Comparison of ENCODE assay signal across 14 cellular contexts in the genomic region with DNA sequence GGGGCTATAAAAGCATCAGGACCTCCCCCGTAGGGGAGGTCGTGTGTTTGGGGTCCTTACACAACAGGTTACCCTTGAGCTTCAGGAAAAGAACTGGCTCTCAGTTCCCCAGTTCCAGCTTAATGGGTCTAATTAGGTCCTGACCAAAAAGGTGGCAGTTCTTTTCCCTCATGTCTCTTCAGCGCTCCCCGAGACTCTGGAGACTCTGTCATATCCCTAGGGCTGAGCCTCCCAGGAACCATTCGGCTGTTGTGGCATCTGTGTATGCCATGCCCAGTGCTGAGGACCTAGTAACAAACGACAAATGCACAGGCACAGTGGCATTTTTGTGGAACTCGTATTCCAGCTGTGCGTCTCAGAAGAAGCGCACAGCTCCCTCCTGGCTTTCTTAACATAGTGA. TPM values are rescaled to one million over a fixed set of nuclear protein-coding genes. Genes with fewer than 3 reads are reported as not detected.
DNase-seq lines count a peak whose midpoint lies in the region; ATAC-seq and TF ChIP-seq lines count a peak whose summit lies in the region.
"Had no signal": no experiment of that assay in that cellular context is flagged by ENCODE, and none has a peak within 500 bp of the region (broad histone marks: within the 10 kb centered on the region; RNA-seq: fewer than 3 reads in every experiment).

No MANE protein-coding gene starts in this region.

- no peaks in the 10 kb centered on the region for H3K27me3 Mint-ChIP-seq in activated T-cell treated with anti-CD3 and anti-CD28 coated beads, Interleukin-2, amount 50 U/mL, for 4 hours (ENCODE audit: low read depth)
- peaks cover 29% of the 10 kb centered on the region for H3K27me3 Mint-ChIP-seq in activated naive CD8-positive, alpha-beta T cell treated with anti-CD3 and anti-CD28 coated beads for 36 hours
- H3K27me3 Mint-ChIP-seq in memory B cell, result no peaks in the 10 kb centered on the region

- H3K4me1 ChIP-seq in upper lobe of right lung, result peaks cover 32% of the 10 kb centered on the region

- no peaks in the 10 kb centered on the region for H3K9me3 Mint-ChIP-seq in activated T-cell treated with anti-CD3 and anti-CD28 coated beads, Interleukin-2, amount 50 U/mL, for 4 hours
- H3K9me3 Mint-ChIP-seq in activated naive CD8-positive, alpha-beta T cell treated with anti-CD3 and anti-CD28 coated beads for 36 hours, result peaks cover 2% of the 10 kb centered on the region
- no peaks in the 10 kb centered on the region for H3K9me3 Mint-ChIP-seq in memory B cell
- H3K9me3 Mint-ChIP-seq: neural progenitor cell had no signal

- intact Hi-C loops in upper lobe of right lung (cut with DNase I), result no loop called here

- no peaks in the 10 kb centered on the region for H3K9me3 ChIP-seq in upper lobe of right lung
- H3K9me3 ChIP-seq: heart right ventricle had no signal

- DNase-seq in activated T-cell treated with anti-CD3 and anti-CD28 coated beads, Interleukin-2, amount 50 U/mL, for 4 hours, result no peak
- no peak for DNase-seq in activated T-cell treated with anti-CD3 and anti-CD28 coated beads, Interleukin-2, amount 50 U/mL, for 1 hour
- DNase-seq in activated naive CD8-positive, alpha-beta T cell treated with anti-CD3 and anti-CD28 coated beads for 36 hours, result no peak
- DNase-seq in memory B cell (ENCODE audit: low spot score in 2 of 2) (no peak), upper lobe of right lung (no peak), T-helper 9 cell (no peak), A172 (ENCODE audit: low spot score) (no peak), iPS-NIHi11 (ENCODE audit: low spot score) (no peak)
- DNase-seq: ACHN, heart right ventricle, left cardiac atrium, NCI-H2107 had no signal

- peak overlapping the region; percentile 95 for H3K4me3 Mint-ChIP-seq in activated T-cell treated with anti-CD3 and anti-CD28 coated beads, Interleukin-2, amount 50 U/mL, for 4 hours
- peak overlapping the region; percentile 66 for H3K4me3 Mint-ChIP-seq in activated naive CD8-positive, alpha-beta T cell treated with anti-CD3 and anti-CD28 coated beads for 36 hours
- peak overlapping the region; percentile 8 for H3K4me3 Mint-ChIP-seq in memory B cell
- H3K4me3 Mint-ChIP-seq: neural progenitor cell had no signal

- peak overlapping the region; percentile 20 for H3K27ac Mint-ChIP-seq in activated naive CD8-positive, alpha-beta T cell treated with anti-CD3 and anti-CD28 coated beads for 36 hours
- H3K27ac Mint-ChIP-seq in memory B cell, result no peak overlapping the region
- H3K27ac Mint-ChIP-seq: neural progenitor cell had no signal

- peaks cover 92% of the 10 kb centered on the region for H3K4me1 Mint-ChIP-seq in activated T-cell treated with anti-CD3 and anti-CD28 coated beads, Interleukin-2, amount 50 U/mL, for 4 hours (ENCODE audit: low read depth)
- H3K4me1 Mint-ChIP-seq in activated naive CD8-positive, alpha-beta T cell treated with anti-CD3 and anti-CD28 coated beads for 36 hours, result peaks cover 73% of the 10 kb centered on the region
- H3K4me1 Mint-ChIP-seq in memory B cell, result peaks cover 47% of the 10 kb centered on the region

- H3K27me3 ChIP-seq in upper lobe of right lung, result peaks cover 27% of the 10 kb centered on the region

- peak overlapping the region; percentile 83 for H3K27ac ChIP-seq in upper lobe of right lung
- H3K27ac ChIP-seq: neural progenitor cell had no signal

- H3K4me3 ChIP-seq in upper lobe of right lung, result peak overlapping the region; percentile 51
- H3K4me3 ChIP-seq: neural progenitor cell had no signal

- H3K36me3 ChIP-seq in upper lobe of right lung, result peaks cover 14% of the 10 kb centered on the region
- H3K36me3 ChIP-seq: neural progenitor cell had no signal

- TF ChIP-seq CTCF in upper lobe of right lung (IDR thresholded peaks at IDR 0.05), result no peak

- ATAC-seq in activated T-cell treated with anti-CD3 and anti-CD28 coated beads, Interleukin-2, amount 50 U/mL, for 4 hours, result no peak
- ATAC-seq in memory B cell (ENCODE audit: low read depth) (no peak), upper lobe of right lung (no peak)
- ATAC-seq: heart right ventricle, left cardiac atrium, sciatic nerve had no signal

- H3K36me3 Mint-ChIP-seq in activated T-cell treated with anti-CD3 and anti-CD28 coated beads, Interleukin-2, amount 50 U/mL, for 4 hours (ENCODE audit: insufficient read depth), result peaks cover 66% of the 10 kb centered on the region
- H3K36me3 Mint-ChIP-seq in activated naive CD8-positive, alpha-beta T cell treated with anti-CD3 and anti-CD28 coated beads for 36 hours, result peaks cover 38% of the 10 kb centered on the region
- peaks cover 19% of the 10 kb centered on the region for H3K36me3 Mint-ChIP-seq in memory B cell
- H3K36me3 Mint-ChIP-seq: neural progenitor cell had no signal

RNA-seq across cellular contexts. Expression of a gene that starts 14.6 kb away (rescaled TPM):
- 10 to 100 TPM; 43.7 to 96.9 (median 86.0) TPM for total RNA-seq in activated T-cell treated with anti-CD3 and anti-CD28 coated beads, Interleukin-2, amount 50 U/mL, for 4 hours
- total RNA-seq in activated naive CD8-positive, alpha-beta T cell treated with anti-CD3 and anti-CD28 coated beads for 36 hours, result 10 to 100 TPM; 13.1 to 13.4 TPM
- 17.5 TPM for total RNA-seq in upper lobe of right lung
- total RNA-seq in A172 (2014; rRNA removed; shearing (Covaris generic)), result 0.19 and 0.31 TPM in 2 replicates

Comparison
In these comparisons a context has a peak if more than half of its experiments do, and no peak if none do; other contexts are left out.
1. H3K4me3 Mint-ChIP-seq: peak in every context shown above with its lines; median percentile 95 in activated T-cell treated with anti-CD3 and anti-CD28 coated beads, Interleukin-2, amount 50 U/mL, for 4 hours; 66 in activated naive CD8-positive, alpha-beta T cell treated with anti-CD3 and anti-CD28 coated beads for 36 hours; 8 in memory B cell.
2. RNA of a gene that starts 14.6 kb away (total RNA-seq): 43.7 to 96.9 TPM in activated T-cell treated with anti-CD3 and anti-CD28 coated beads, Interleukin-2, amount 50 U/mL, for 4 hours, 17.5 TPM in upper lobe of right lung (single experiment) and 13.1 to 13.4 TPM in activated naive CD8-positive, alpha-beta T cell treated with anti-CD3 and anti-CD28 coated beads for 36 hours; 0.19 to 0.31 TPM in A172; every median in the first group is over 10 times any median in the second.